18 cellular contexts compared by ENCODE assay signal in the genomic region with DNA sequence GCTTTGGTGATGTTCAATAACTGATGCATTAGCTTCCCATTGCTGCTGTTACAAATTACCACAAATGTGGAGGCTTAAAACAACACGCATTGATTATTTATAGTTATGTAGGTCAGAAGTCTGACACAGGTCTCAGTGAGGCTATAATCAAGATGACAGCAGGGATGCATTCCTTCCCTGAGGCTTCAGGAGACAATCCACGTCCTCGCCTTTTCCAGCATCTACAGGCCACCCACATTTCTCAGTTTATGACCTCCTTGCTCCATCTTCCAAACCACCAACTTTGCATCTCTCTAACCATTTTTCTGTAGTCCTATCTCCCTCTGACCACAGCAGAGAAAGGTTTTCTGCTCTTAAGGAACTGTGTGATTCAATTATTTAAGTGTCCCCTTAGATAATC.
A peak's percentile ranks its signal among the peaks of the same experiment; 100 is the strongest.
DNase-seq lines count a peak whose midpoint lies in the region; ATAC-seq, FAIRE-seq and TF ChIP-seq lines count a peak whose summit lies in the region.
"Had no signal": no experiment of that assay in that cellular context is flagged by ENCODE, and none has a peak within 500 bp of the region (broad histone marks: within the 10 kb centered on the region; RNA-seq: fewer than 3 reads in every experiment).

No MANE protein-coding gene starts in this region.

- no peaks in the 10 kb centered on the region for H3K4me1 ChIP-seq in prostate gland (replicated peaks)

- no peak overlapping the region for H3K27ac ChIP-seq in prostate gland

- POLR2A ChIA-PET in HEK293T (lab: Yijun Ruan, JAX): no interaction called here

- H3K4me3 ChIP-seq in AG10803 (ENCODE audit: low read length): no peak overlapping the region
- H3K4me3 ChIP-seq in prostate gland: no peak overlapping the region

- H3K36me3 ChIP-seq in prostate gland: no peaks in the 10 kb centered on the region

- H3K27me3 ChIP-seq in prostate gland (replicated peaks; ENCODE audit: insufficient read depth): no peaks in the 10 kb centered on the region

- intact Hi-C loops in prostate gland (cut with DNase I): no loop called here

- ATAC-seq in GM19324 (IDR thresholded peaks at IDR 0.05; ENCODE audit: low FRiP score, unreplicated experiment): no peak
- ATAC-seq: CD8-positive, alpha-beta T cell; HCT116 had no signal

- TF ChIP-seq CTCF in AG10803 (conservative IDR thresholded peaks at IDR 0.05; ENCODE audit: low read length) (no peak), prostate gland (IDR thresholded peaks at IDR 0.05) (no peak)

- no peak for TF ChIP-seq POLR2A in prostate gland (IDR thresholded peaks at IDR 0.05)

- H3K9me3 ChIP-seq in prostate gland: no peaks in the 10 kb centered on the region

- 79% methylated on average over 3 of the region's 3 CpGs for WGBS in prostate gland

- CTCF ChIA-PET in HEK293T (lab: Yijun Ruan, JAX): interaction anchor here (0.8 kb wide), 1 partner anchor 1808 kb away, joined by 3 read pairs; no protein-coding TSS in a partner anchor

- DNase-seq in AG10803 (ENCODE audit: low read depth) (peak; percentile 18), HTR-8/SVneo (ENCODE audit: insufficient read length, low spot score) (peak; percentile 14), islet precursor cell (peak; percentile 57), retina (peak; percentile 36), HEK293T (ENCODE audit: extremely low spot score) (no peak), prostate gland (ENCODE audit: low spot score) (no peak), NCI-H2081 (lab: John Stamatoyannopoulos, UW) (no peak)
- DNase-seq: CD8-positive, alpha-beta T cell; COR-L47; DMS153; DMS79 treated with DMSO at 0.1 percent for 48 hours; GDM1 had no signal

- no peak for FAIRE-seq in HTR-8/SVneo (lab: Jason Lieb, UNC)
- FAIRE-seq: A204.1, D721Med, GM12892, H54 had no signal

TF ChIP-seq in HEK293T, 16 proteins besides CTCF, POLR2A, EP300 and RAD21:
- TF ChIP-seq SUZ12 (IDR thresholded peaks at IDR 0.05): no peak
- TF ChIP-seq, protein P1, sequence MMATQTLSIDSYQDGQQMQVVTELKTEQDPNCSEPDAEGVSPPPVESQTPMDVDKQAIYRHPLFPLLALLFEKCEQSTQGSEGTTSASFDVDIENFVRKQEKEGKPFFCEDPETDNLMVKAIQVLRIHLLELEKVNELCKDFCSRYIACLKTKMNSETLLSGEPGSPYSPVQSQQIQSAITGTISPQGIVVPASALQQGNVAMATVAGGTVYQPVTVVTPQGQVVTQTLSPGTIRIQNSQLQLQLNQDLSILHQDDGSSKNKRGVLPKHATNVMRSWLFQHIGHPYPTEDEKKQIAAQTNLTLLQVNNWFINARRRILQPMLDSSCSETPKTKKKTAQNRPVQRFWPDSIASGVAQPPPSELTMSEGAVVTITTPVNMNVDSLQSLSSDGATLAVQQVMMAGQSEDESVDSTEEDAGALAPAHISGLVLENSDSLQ (IDR thresholded peaks at IDR 0.05): no peak
- no peak for TF ChIP-seq ZNF384 (IDR thresholded peaks at IDR 0.05)
- no peak for TF ChIP-seq LEF1 (IDR thresholded peaks at IDR 0.05; ENCODE audit: borderline replicate concordance)
- TF ChIP-seq FOXM1 (IDR thresholded peaks at IDR 0.05; ENCODE audit: borderline replicate concordance): no peak
- no peak for TF ChIP-seq NFRKB (IDR thresholded peaks at IDR 0.05)
- no peak for TF ChIP-seq ARNT (IDR thresholded peaks at IDR 0.05)
- TF ChIP-seq TARDBP (IDR thresholded peaks at IDR 0.05): no peak

Comparison
In these comparisons a context has a peak if more than half of its experiments do, and no peak if none do; other contexts are left out.
1. DNase-seq: peak in AG10803 (single experiment), HTR-8/SVneo (single experiment), islet precursor cell (single experiment) and retina (single experiment); none in HEK293T (single experiment), prostate gland (single experiment) and NCI-H2081 (0 of 2).